Comparison of ENCODE assay signal across 21 cellular contexts in genomic region chr17:14935139-14935538, GRCh38.
A peak's percentile ranks its signal among the peaks of the same experiment; 100 is the strongest.
DNase-seq lines count a peak whose midpoint lies in the region; ATAC-seq, FAIRE-seq and TF ChIP-seq lines count a peak whose summit lies in the region.
"Had no signal": no experiment of that assay in that cellular context is flagged by ENCODE, and none has a peak within 500 bp of the region (broad histone marks: within the 10 kb centered on the region; RNA-seq: fewer than 3 reads in every experiment).

No MANE protein-coding gene starts in this region.

- no peak for TF ChIP-seq RAD21 in HepG2 (CRISPR knock-in tag; IDR thresholded peaks at IDR 0.05)

- no peak for FAIRE-seq in HepG2 (lab: Jason Lieb, UNC)
- FAIRE-seq: G401.6, GM12892 had no signal

- no peaks in the 10 kb centered on the region for H3K79me2 ChIP-seq in HepG2 (ENCODE audit: insufficient read depth, low read length)
- no peaks in the 10 kb centered on the region for H3K79me2 ChIP-seq in hepatocyte

- TF ChIP-seq POLR2A in HepG2 (IDR thresholded peaks at IDR 0.05; ENCODE audit: insufficient read depth in 1 of 2, low read depth in 2 of 2, low read length in 2 of 2) (no peak), right lobe of liver (IDR thresholded peaks at IDR 0.05) (no peak), esophagus muscularis mucosa (IDR thresholded peaks at IDR 0.05; ENCODE audit: low read depth) (no peak)

- H3K27ac ChIP-seq in HepG2 (ENCODE audit: extremely low read length, insufficient read depth, low read length) = no peak overlapping the region
- no peak overlapping the region for H3K27ac ChIP-seq in right lobe of liver
- no peak overlapping the region for H3K27ac ChIP-seq in esophagus muscularis mucosa (replicated peaks in 1 of 4)
- no peak overlapping the region for H3K27ac ChIP-seq in hepatocyte
- H3K27ac ChIP-seq: BLaER1, C4-2B had no signal

- H3K4me3 Mint-ChIP-seq in chondrocyte (ENCODE audit: unreplicated experiment) = no peak overlapping the region
- H3K4me3 Mint-ChIP-seq: B cell; CD4-positive, CD25-positive, alpha-beta regulatory T cell; CD8-positive, alpha-beta T cell had no signal

- H3K4me2 ChIP-seq in HepG2 (ENCODE audit: low read depth, low read length) (no peak overlapping the region), hepatocyte (no peak overlapping the region)
- H3K4me2 ChIP-seq: BLaER1 had no signal

- POLR2A ChIA-PET in HepG2 (lab: Yijun Ruan, JAX) = no interaction called here

- H3K36me3 ChIP-seq in HepG2 (replicated peaks in 1 of 2; ENCODE audit: control insufficient read depth in 1 of 2, insufficient read depth in 2 of 2, low read length in 2 of 2) (no peaks in the 10 kb centered on the region), right lobe of liver (no peaks in the 10 kb centered on the region), esophagus muscularis mucosa (no peaks in the 10 kb centered on the region), hepatocyte (replicated peaks; ENCODE audit: insufficient read depth, low read depth) (no peaks in the 10 kb centered on the region)
- H3K36me3 ChIP-seq: BLaER1 had no signal

- no peaks in the 10 kb centered on the region for H4K20me1 ChIP-seq in HepG2 (ENCODE audit: insufficient read depth, low read length)
- H4K20me1 ChIP-seq in hepatocyte (ENCODE audit: insufficient read depth, poor library complexity, severe bottlenecking) = no peaks in the 10 kb centered on the region
- H4K20me1 ChIP-seq: BLaER1 had no signal

- 28% methylated on average over 4 of the region's 4 CpGs for WGBS in HepG2 (ENCODE audit: low lambda C conversion rate)
- WGBS in right lobe of liver (ENCODE audit: insufficient coverage, low coverage, low lambda C conversion rate, missing lambda C conversion rate) = 86% methylated on average over 4 of the region's 4 CpGs
- WGBS in esophagus muscularis mucosa = 84% methylated on average over 4 of the region's 4 CpGs
- WGBS in hepatocyte (ENCODE audit: low lambda C conversion rate, missing lambda C conversion rate) = 81% methylated on average over 4 of the region's 4 CpGs

- no peak overlapping the region for H3K27ac Mint-ChIP-seq in chondrocyte (ENCODE audit: unreplicated experiment)
- H3K27ac Mint-ChIP-seq: B cell; CD8-positive, alpha-beta T cell had no signal

- H3K4me3 ChIP-seq in HepG2 (replicated peaks in 1 of 3; ENCODE audit: insufficient read depth in 1 of 3, low read depth in 2 of 3, low read length in 3 of 3) = no peak overlapping the region
- H3K4me3 ChIP-seq in right lobe of liver = no peak overlapping the region
- no peak overlapping the region for H3K4me3 ChIP-seq in esophagus muscularis mucosa
- H3K4me3 ChIP-seq in hepatocyte = no peak overlapping the region
- H3K4me3 ChIP-seq: BLaER1 had no signal

- H3K27me3 Mint-ChIP-seq in chondrocyte (ENCODE audit: low read depth) = no peaks in the 10 kb centered on the region
- H3K27me3 Mint-ChIP-seq: B cell had no signal

- ATAC-seq in HepG2 = no peak
- no peak for ATAC-seq in right lobe of liver
- ATAC-seq in esophagus mucosa = no peak
- ATAC-seq: CD8-positive, alpha-beta T cell had no signal

- H3K4me1 ChIP-seq in HepG2 (ENCODE audit: insufficient read depth, low read length) = no peaks in the 10 kb centered on the region
- no peaks in the 10 kb centered on the region for H3K4me1 ChIP-seq in right lobe of liver
- no peaks in the 10 kb centered on the region for H3K4me1 ChIP-seq in esophagus muscularis mucosa
- peaks cover 4% of the 10 kb centered on the region for H3K4me1 ChIP-seq in hepatocyte (ENCODE audit: insufficient read depth)
- H3K4me1 ChIP-seq: BLaER1, Caco-2 had no signal

- intact Hi-C loops in HepG2 (cut with micrococcal nuclease; ENCODE audit: unreplicated experiment) (no loop called here), right lobe of liver (cut with DNase I) (no loop called here), esophagus muscularis mucosa (cut with DNase I) (loop anchor here (10.0 kb wide), 1 partner anchor 630 kb away; the partner anchor contains the start of gene HS3ST3B1)

- DNase-seq in HepG2 (ENCODE audit: low spot score) = no peak
- no peak for DNase-seq in right lobe of liver
- no peak for DNase-seq in chondrocyte (ENCODE audit: low spot score)
- DNase-seq in esophagus muscularis mucosa (ENCODE audit: extremely low spot score) = peak; percentile 57
- DNase-seq in hepatocyte (ENCODE audit: low spot score) = no peak
- no peak for DNase-seq in amygdala (lab: John Stamatoyannopoulos, UW)
- DNase-seq in Kasumi-1 (lab: John Stamatoyannopoulos, UW) = no peak
- DNase-seq: Caco-2; CD4-positive, CD25-positive, alpha-beta regulatory T cell; CD8-positive, alpha-beta T cell; DMS153; DND-41; GOT3; H7; HCEC 1CT had no signal

- in situ Hi-C loops in HepG2 (cut with HindIII; ENCODE audit: extremely low pct_ligation_motif_present, low pct_unique_long_range_greater_than_20kb) = loop anchor here (25.0 kb wide), 1 partner anchor 673 kb away; no protein-coding TSS in a partner anchor

- TF ChIP-seq EP300 in HepG2 (IDR thresholded peaks at IDR 0.05; ENCODE audit: low read depth in 2 of 2, low read length in 2 of 2) (no peak), HepG2 (CRISPR knock-in tag; IDR thresholded peaks at IDR 0.05; ENCODE audit: borderline replicate concordance) (no peak), esophagus muscularis mucosa (IDR thresholded peaks at IDR 0.05) (no peak)

- H3K9me3 ChIP-seq in HepG2 (ENCODE audit: low read length) (no peaks in the 10 kb centered on the region), right lobe of liver (no peaks in the 10 kb centered on the region), esophagus muscularis mucosa (no peaks in the 10 kb centered on the region), hepatocyte (ENCODE audit: low read depth) (no peaks in the 10 kb centered on the region)
- H3K9me3 ChIP-seq: BLaER1, Caco-2 had no signal

- H3K36me3 Mint-ChIP-seq in chondrocyte (ENCODE audit: low read depth) = no peaks in the 10 kb centered on the region
- H3K36me3 Mint-ChIP-seq: CD4-positive, CD25-positive, alpha-beta regulatory T cell; CD8-positive, alpha-beta T cell had no signal

- H3K4me1 Mint-ChIP-seq in chondrocyte (ENCODE audit: low read depth) = peaks cover 6% of the 10 kb centered on the region
- H3K4me1 Mint-ChIP-seq: B cell; CD4-positive, CD25-positive, alpha-beta regulatory T cell had no signal

- H3K9ac ChIP-seq in HepG2 (ENCODE audit: insufficient read depth, low read depth, low read length) = no peak overlapping the region
- H3K9ac ChIP-seq: BLaER1 had no signal

- H3K27me3 ChIP-seq in HepG2 (ENCODE audit: control insufficient read depth in 1 of 2, insufficient read depth in 2 of 2, low read length in 2 of 2) (no peaks in the 10 kb centered on the region), right lobe of liver (no peaks in the 10 kb centered on the region), esophagus muscularis mucosa (peaks cover 0 to 4% (median 0%) of the 10 kb centered on the region in 4 donors), hepatocyte (no peaks in the 10 kb centered on the region)
- H3K27me3 ChIP-seq: BLaER1 had no signal

- H2AFZ ChIP-seq in HepG2 (ENCODE audit: low read length) (no peak overlapping the region), hepatocyte (no peak overlapping the region)

- H3K9me3 Mint-ChIP-seq in chondrocyte (ENCODE audit: low read depth) = no peaks in the 10 kb centered on the region
- H3K9me3 Mint-ChIP-seq: CD8-positive, alpha-beta T cell had no signal

- no peaks in the 10 kb centered on the region for H3K9me2 ChIP-seq in hepatocyte (replicated peaks; ENCODE audit: insufficient read depth)

- CTCF ChIA-PET in HepG2 (lab: Yijun Ruan, JAX; ENCODE audit: low intra/inter-chr PET ratio, low total read pairs) = no interaction called here

- BruUV-seq in HepG2 (replicated peaks; lab: Mats Ljungman, UMichigan) = no TSS peak

- TF ChIP-seq CTCF in HepG2 (CRISPR knock-in tag; IDR thresholded peaks at IDR 0.05) (no peak), right lobe of liver (IDR thresholded peaks at IDR 0.05) (no peak), chondrocyte (IDR thresholded peaks at IDR 0.05) (peak; percentile 48), esophagus muscularis mucosa (IDR thresholded peaks at IDR 0.05) (no peak), hepatocyte (IDR thresholded peaks at IDR 0.05; ENCODE audit: poor library complexity) (peak; percentile 6)

TF ChIP-seq in HepG2, 621 proteins besides CTCF, POLR2A, EP300 and RAD21:
- TF ChIP-seq, protein P1, sequence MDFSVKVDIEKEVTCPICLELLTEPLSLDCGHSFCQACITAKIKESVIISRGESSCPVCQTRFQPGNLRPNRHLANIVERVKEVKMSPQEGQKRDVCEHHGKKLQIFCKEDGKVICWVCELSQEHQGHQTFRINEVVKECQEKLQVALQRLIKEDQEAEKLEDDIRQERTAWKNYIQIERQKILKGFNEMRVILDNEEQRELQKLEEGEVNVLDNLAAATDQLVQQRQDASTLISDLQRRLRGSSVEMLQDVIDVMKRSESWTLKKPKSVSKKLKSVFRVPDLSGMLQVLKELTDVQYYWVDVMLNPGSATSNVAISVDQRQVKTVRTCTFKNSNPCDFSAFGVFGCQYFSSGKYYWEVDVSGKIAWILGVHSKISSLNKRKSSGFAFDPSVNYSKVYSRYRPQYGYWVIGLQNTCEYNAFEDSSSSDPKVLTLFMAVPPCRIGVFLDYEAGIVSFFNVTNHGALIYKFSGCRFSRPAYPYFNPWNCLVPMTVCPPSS (IDR thresholded peaks at IDR 0.05) = no peak
- TF ChIP-seq, protein P2, sequence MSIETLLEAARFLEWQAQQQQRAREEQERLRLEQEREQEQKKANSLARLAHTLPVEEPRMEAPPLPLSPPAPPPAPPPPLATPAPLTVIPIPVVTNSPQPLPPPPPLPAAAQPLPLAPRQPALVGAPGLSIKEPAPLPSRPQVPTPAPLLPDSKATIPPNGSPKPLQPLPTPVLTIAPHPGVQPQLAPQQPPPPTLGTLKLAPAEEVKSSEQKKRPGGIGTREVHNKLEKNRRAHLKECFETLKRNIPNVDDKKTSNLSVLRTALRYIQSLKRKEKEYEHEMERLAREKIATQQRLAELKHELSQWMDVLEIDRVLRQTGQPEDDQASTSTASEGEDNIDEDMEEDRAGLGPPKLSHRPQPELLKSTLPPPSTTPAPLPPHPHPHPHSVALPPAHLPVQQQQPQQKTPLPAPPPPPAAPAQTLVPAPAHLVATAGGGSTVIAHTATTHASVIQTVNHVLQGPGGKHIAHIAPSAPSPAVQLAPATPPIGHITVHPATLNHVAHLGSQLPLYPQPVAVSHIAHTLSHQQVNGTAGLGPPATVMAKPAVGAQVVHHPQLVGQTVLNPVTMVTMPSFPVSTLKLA (IDR thresholded peaks at IDR 0.05) = 0 out of 2 replicates have a peak, but pooled peaks have one; percentile 3

Comparison
In these comparisons a context has a peak if more than half of its experiments do, and no peak if none do; other contexts are left out.
1. CTCF ChIP-seq: peak in chondrocyte (single experiment) and hepatocyte (single experiment); none in HepG2 (single experiment), right lobe of liver (0 of 4) and esophagus muscularis mucosa (0 of 3).